Comparison of ENCODE assay signal across 25 cellular contexts in genomic region chr11:16781821-16782220, GRCh38.
"Had no signal": no experiment of that assay in that cellular context is flagged by ENCODE, and none has a peak within 500 bp of the region (broad histone marks: within the 10 kb centered on the region; RNA-seq: fewer than 3 reads in every experiment).

No MANE protein-coding gene starts in this region.

- H3K36me3 ChIP-seq: ovary had no signal

- DNase-seq: activated CD4-positive, alpha-beta T cell treated with anti-CD3 and anti-CD28 coated beads for 1 hour; activated CD4-positive, alpha-beta T cell treated with anti-CD3 and anti-CD28 coated beads, Interleukin-2, amount 50 U/mL, for 1 hour; activated CD8-positive, alpha-beta memory T cell treated with anti-CD3 and anti-CD28 coated beads, Interleukin-2, amount 50 U/mL, for 48 hours; activated naive CD4-positive, alpha-beta T cell treated with Interleukin-2 at 50 U/mL for 16 hours; activated naive CD8-positive, alpha-beta T cell treated with anti-CD3 and anti-CD28 coated beads for 36 hours; activated T-cell treated with anti-CD3 and anti-CD28 coated beads, Interleukin-2, amount 50 U/mL, for 4 hours; amniotic stem cell; effector CD4-positive, alpha-beta T cell; erythroblast; foreskin fibroblast; heart right ventricle; kidney; naive thymus-derived CD8-positive, alpha-beta T cell; ovary; right cardiac atrium; stimulated activated CD4-positive, alpha-beta T cell treated with anti-CD3 and anti-CD28 coated beads, Interleukin-1b, Interleukin-23, amount 100 ng/mL, for 48 hours; substantia nigra; T-helper 1 cell; WERI-Rb-1 had no signal

- H3K9me3 ChIP-seq: heart right ventricle, ovary, tibial artery had no signal

- H3K27ac ChIP-seq: cardiac muscle cell, heart right ventricle, ovary, tibial artery, WERI-Rb-1 had no signal

- H3K4me3 ChIP-seq: cardiac muscle cell, heart right ventricle, lung, ovary, tibial artery had no signal

- FAIRE-seq: endometrium, kidney, TTC549, urothelium cell line had no signal

- H3K27me3 ChIP-seq: cardiac muscle cell, heart right ventricle, ovary, tibial artery had no signal

- ATAC-seq: activated T-cell treated with anti-CD3 and anti-CD28 coated beads, Interleukin-2, amount 50 U/mL, for 4 hours; heart right ventricle; naive thymus-derived CD8-positive, alpha-beta T cell; right cardiac atrium had no signal
